ENCODE assay signal across 8 cellular contexts in genomic region chr13:110306960-110307696, GRCh38. TPM values are rescaled to one million over a fixed set of nuclear protein-coding genes. Genes with fewer than 3 reads are reported as not detected.
DNase-seq lines count a peak whose midpoint lies in the region; ATAC-seq and TF ChIP-seq lines count a peak whose summit lies in the region.

Gene COL4A1 (minus strand): TSS chr13:110307157. CDS start chr13:110307027, 130 bp downstream.
Gene COL4A2 (plus strand): TSS chr13:110307284. CDS start chr13:110307904, 620 bp downstream.

- no peaks in the 10 kb centered on the region for H3K9me3 Mint-ChIP-seq in neural crest cell
- H3K9me3 Mint-ChIP-seq in activated CD4-positive, alpha-beta memory T cell treated with anti-CD3 and anti-CD28 coated beads, Interleukin-2, amount 10 ng/mL, durations not matched to agents 7 days and 5 days = no peaks in the 10 kb centered on the region

- H3K9me2 ChIP-seq in MM.1S (replicated peaks; ENCODE audit: insufficient read depth, low read length) = no peaks in the 10 kb centered on the region

- no peaks in the 10 kb centered on the region for H3K9me3 ChIP-seq in NT2/D1 (ENCODE audit: insufficient read depth, low read length)
- H3K9me3 ChIP-seq in MM.1S (replicated peaks; ENCODE audit: insufficient read depth, low read length) = no peaks in the 10 kb centered on the region

- H3K4me3 Mint-ChIP-seq in neural crest cell = peak within 1 kb of the TSS; percentile 98
- no peak within 1 kb of the TSS for H3K4me3 Mint-ChIP-seq in activated CD4-positive, alpha-beta memory T cell treated with anti-CD3 and anti-CD28 coated beads, Interleukin-2, amount 10 ng/mL, durations not matched to agents 7 days and 5 days

- peak within 1 kb of the TSS; percentile 85 for H3K9ac ChIP-seq in NT2/D1 (ENCODE audit: insufficient read length, low read depth)
- H3K9ac ChIP-seq in MM.1S (ENCODE audit: low read length) = no peak within 1 kb of the TSS

- H3K27me3 Mint-ChIP-seq in neural crest cell (ENCODE audit: low read depth) = peaks cover 4% of the 10 kb centered on the region
- H3K27me3 Mint-ChIP-seq in activated CD4-positive, alpha-beta memory T cell treated with anti-CD3 and anti-CD28 coated beads, Interleukin-2, amount 10 ng/mL, durations not matched to agents 7 days and 5 days = peaks cover 66% of the 10 kb centered on the region

- no peaks in the 10 kb centered on the region for H3F3A ChIP-seq in MM.1S (ENCODE audit: insufficient read depth, low read length)

- no peak within 1 kb of the TSS for H3K27ac ChIP-seq in MM.1S (ENCODE audit: low read length)

- H3K4me1 ChIP-seq in NT2/D1 (ENCODE audit: insufficient read depth, insufficient read length) = peaks cover 7% of the 10 kb centered on the region
- no peaks in the 10 kb centered on the region for H3K4me1 ChIP-seq in MM.1S (ENCODE audit: low read length)

- H3K4me1 Mint-ChIP-seq in neural crest cell = peaks cover 32% of the 10 kb centered on the region
- peaks cover 4% of the 10 kb centered on the region for H3K4me1 Mint-ChIP-seq in activated CD4-positive, alpha-beta memory T cell treated with anti-CD3 and anti-CD28 coated beads, Interleukin-2, amount 10 ng/mL, durations not matched to agents 7 days and 5 days

- DNase-seq in AG10803 (ENCODE audit: low read depth) = peak; percentile 71
- DNase-seq in NT2/D1 (ENCODE audit: low read depth, low spot score) = peak; percentile 42
- DNase-seq in fibroblast of mammary gland (ENCODE audit: low read depth) = peak; percentile 62
- peak; percentile 52 for DNase-seq in neural crest cell (ENCODE audit: low read depth, low spot score)
- DNase-seq in activated CD4-positive, alpha-beta memory T cell treated with anti-CD3 and anti-CD28 coated beads, Interleukin-2, amount 10 ng/mL, durations not matched to agents 7 days and 5 days = no peak
- no peak for DNase-seq in MM.1S

- peaks cover 44% of the 10 kb centered on the region for H3K36me3 ChIP-seq in NT2/D1 (ENCODE audit: insufficient read depth, insufficient read length, low read length)
- no peaks in the 10 kb centered on the region for H3K36me3 ChIP-seq in MM.1S (replicated peaks; ENCODE audit: insufficient read depth, low read length)

- ATAC-seq in GM18511 (IDR thresholded peaks at IDR 0.05; ENCODE audit: unreplicated experiment) (no peak), HG03520 (IDR thresholded peaks at IDR 0.05; ENCODE audit: unreplicated experiment) (no peak)

- H3K79me2 ChIP-seq in MM.1S (ENCODE audit: low read length) = no peaks in the 10 kb centered on the region

- TF ChIP-seq CTCF in AG10803 (conservative IDR thresholded peaks at IDR 0.05; ENCODE audit: low read length) = no peak
- no peak for TF ChIP-seq CTCF in fibroblast of mammary gland (conservative IDR thresholded peaks at IDR 0.05; ENCODE audit: control insufficient read depth, insufficient read depth, low read depth, low read length)
- no peak for TF ChIP-seq CTCF in neural crest cell (conservative IDR thresholded peaks at IDR 0.05)
- TF ChIP-seq CTCF in MM.1S (IDR thresholded peaks at IDR 0.05; ENCODE audit: low read length) = no peak

- CTCF ChIA-PET in activated CD4-positive, alpha-beta memory T cell treated with anti-CD3 and anti-CD28 coated beads, Interleukin-2, amount 10 ng/mL, durations not matched to agents 7 days and 5 days (lab: Charles Lee) = no interaction called here

- H3K4me3 ChIP-seq in AG10803 (ENCODE audit: low read length) = peak within 1 kb of the TSS; percentile 83
- peak within 1 kb of the TSS; percentile 73 for H3K4me3 ChIP-seq in NT2/D1 (ENCODE audit: insufficient read length, low read depth)
- H3K4me3 ChIP-seq in fibroblast of mammary gland (ENCODE audit: control insufficient read depth, low read depth, low read length) = peak within 1 kb of the TSS; percentile 77
- no peak within 1 kb of the TSS for H3K4me3 ChIP-seq in MM.1S (ENCODE audit: low read length)

- H3K4me2 ChIP-seq in MM.1S (ENCODE audit: low read depth, low read length) = no peak within 1 kb of the TSS

- no peaks in the 10 kb centered on the region for H4K20me1 ChIP-seq in MM.1S (ENCODE audit: insufficient read depth, low read length)

- POLR2A ChIA-PET in activated CD4-positive, alpha-beta memory T cell treated with anti-CD3 and anti-CD28 coated beads, Interleukin-2, amount 10 ng/mL, durations not matched to agents 7 days and 5 days (lab: Charles Lee) = no interaction called here

- H3K36me3 Mint-ChIP-seq in neural crest cell (ENCODE audit: low read depth) = no peaks in the 10 kb centered on the region
- H3K36me3 Mint-ChIP-seq in activated CD4-positive, alpha-beta memory T cell treated with anti-CD3 and anti-CD28 coated beads, Interleukin-2, amount 10 ng/mL, durations not matched to agents 7 days and 5 days (ENCODE audit: low read depth) = peaks cover 3% of the 10 kb centered on the region

- H3K27me3 ChIP-seq in NT2/D1 (ENCODE audit: insufficient read depth, insufficient read length) = no peaks in the 10 kb centered on the region
- no peaks in the 10 kb centered on the region for H3K27me3 ChIP-seq in MM.1S (replicated peaks; ENCODE audit: insufficient read depth, low read length)

- peak within 1 kb of the TSS; percentile 96 for H3K27ac Mint-ChIP-seq in neural crest cell (ENCODE audit: unreplicated experiment)
- no peak within 1 kb of the TSS for H3K27ac Mint-ChIP-seq in activated CD4-positive, alpha-beta memory T cell treated with anti-CD3 and anti-CD28 coated beads, Interleukin-2, amount 10 ng/mL, durations not matched to agents 7 days and 5 days

- no peak within 1 kb of the TSS for H2AFZ ChIP-seq in MM.1S (ENCODE audit: low read length)

RNA-seq across cellular contexts. Expression of gene COL4A1, which starts in this region (rescaled TPM):
- 65.5 and 67.9 TPM in 2 replicates for total RNA-seq in neural crest cell
- total RNA-seq in activated CD4-positive, alpha-beta memory T cell treated with anti-CD3 and anti-CD28 coated beads, Interleukin-2, amount 10 ng/mL, durations not matched to agents 7 days and 5 days = not detected

RNA-seq across cellular contexts. Expression of gene COL4A2, which starts in this region (rescaled TPM):
- total RNA-seq in neural crest cell = 159 and 164 TPM in 2 replicates
- not detected for total RNA-seq in activated CD4-positive, alpha-beta memory T cell treated with anti-CD3 and anti-CD28 coated beads, Interleukin-2, amount 10 ng/mL, durations not matched to agents 7 days and 5 days

Comparison
In these comparisons a context has a peak if more than half of its experiments do, and no peak if none do; other contexts are left out.
1. RNA of gene COL4A1 (total RNA-seq): 65.5 to 67.9 TPM in neural crest cell; not detected in activated CD4-positive, alpha-beta memory T cell treated with anti-CD3 and anti-CD28 coated beads, Interleukin-2, amount 10 ng/mL, durations not matched to agents 7 days and 5 days; every median in the first group is over 10 times any median in the second.
2. RNA of gene COL4A2 (total RNA-seq): 159 to 164 TPM in neural crest cell; not detected in activated CD4-positive, alpha-beta memory T cell treated with anti-CD3 and anti-CD28 coated beads, Interleukin-2, amount 10 ng/mL, durations not matched to agents 7 days and 5 days; every median in the first group is over 100 times any median in the second.
3. DNase-seq: peak in AG10803 (single experiment), NT2/D1 (single experiment), fibroblast of mammary gland (single experiment) and neural crest cell (single experiment); none in activated CD4-positive, alpha-beta memory T cell treated with anti-CD3 and anti-CD28 coated beads, Interleukin-2, amount 10 ng/mL, durations not matched to agents 7 days and 5 days (single experiment) and MM.1S (single experiment).